In genomic region chr21:20215959-20216358, GRCh38 we compare ENCODE assay signal across 27 cellular contexts.
"Had no signal": no experiment of that assay in that cellular context is flagged by ENCODE, and none has a peak within 500 bp of the region (broad histone marks: within the 10 kb centered on the region; RNA-seq: fewer than 3 reads in every experiment).

No MANE protein-coding gene starts in this region.

- H3K9me3 ChIP-seq: ascending aorta, MG63, SJCRH30 had no signal

- DNase-seq: activated CD4-positive, alpha-beta T cell treated with anti-CD3 and anti-CD28 coated beads, Interleukin-2, amount 10 ng/mL, durations not matched to agents 24 days and 14 days; activated CD4-positive, alpha-beta T cell treated with anti-CD3 and anti-CD28 coated beads, Interleukin-2, amount 50 U/mL, for 4 hours; activated CD8-positive, alpha-beta T cell treated with anti-CD3 and anti-CD28 coated beads for 36 hours; activated gamma-delta T cell; activated naive CD4-positive, alpha-beta T cell treated with Interleukin-2 at 50 U/mL for 16 hours; activated naive CD8-positive, alpha-beta T cell treated with anti-CD3 and anti-CD28 coated beads, Interleukin-2, amount 10 ng/mL, durations not matched to agents 7 days and 5 days; activated T-cell treated with anti-CD3 and anti-CD28 coated beads, Interleukin-2, amount 50 U/mL, for 24 hours; amygdala; Kasumi-1; KG1; MG63; NCI-H1105; NCI-H1417 treated with DMSO at 0.1 percent for 48 hours; NCI-H1930; NCI-H2081 treated with DMSO at 0.1 percent for 48 hours; NCI-H226; NCI-H446 treated with DMSO at 0.1 percent for 48 hours; NCI-H524; NK-92 treated with Interleukin-12 subunit alpha and Interleukin-12 subunit beta, amount 100 ng/mL, for 24 hours; OCI-M1; SHP77; SJCRH30; T1000 had no signal

- H3K27ac ChIP-seq: ascending aorta, cardiac muscle cell, SJCRH30, SK-N-MC had no signal

- H3K4me1 ChIP-seq: ascending aorta, SJCRH30 had no signal

- H3K36me3 ChIP-seq: ascending aorta, cardiac muscle cell, MG63, SJCRH30 had no signal

- ATAC-seq: activated CD8-positive, alpha-beta T cell treated with anti-CD3 and anti-CD28 coated beads for 36 hours; Panc1 had no signal

- H3K27me3 ChIP-seq: ascending aorta, cardiac muscle cell, MG63, SJCRH30 had no signal

- H3K4me3 ChIP-seq: ascending aorta, cardiac muscle cell, MG63, SJCRH30, SK-N-MC had no signal
